18 cellular contexts compared by ENCODE assay signal in genomic region chr6:167704396-167704801, GRCh38.
"Had no signal": no experiment of that assay in that cellular context is flagged by ENCODE, and none has a peak within 500 bp of the region (broad histone marks: within the 10 kb centered on the region; RNA-seq: fewer than 3 reads in every experiment).

No MANE protein-coding gene starts in this region.

- H3K4me1 ChIP-seq: tibial artery had no signal

- ATAC-seq: activated T-cell treated with anti-CD3 and anti-CD28 coated beads, Interleukin-2, amount 50 U/mL, for 72 hours; natural killer cell treated with Interleukin-12 subunit alpha and Interleukin-12 subunit beta and Interleukin-15 and Interleukin-18, amount 100 ng/mL, for 72 hours; stimulated activated naive B cell treated with anti-CD40 and anti-IgM and Interleukin-4, amounts not matched to agents 10 μg/mL and 1 μg/mL and 100 μg/mL, for 72 hours had no signal

- H3K9me3 Mint-ChIP-seq: activated T-cell treated with anti-CD3 and anti-CD28 coated beads, Interleukin-2, amount 50 U/mL, for 72 hours; central memory CD8-positive, alpha-beta T cell; natural killer cell treated with Interleukin-12 subunit alpha and Interleukin-12 subunit beta and Interleukin-15 and Interleukin-18, amount 100 ng/mL, for 72 hours; stimulated activated naive B cell treated with anti-CD40 and anti-IgM and Interleukin-4, amounts not matched to agents 10 μg/mL and 1 μg/mL and 100 μg/mL, for 72 hours had no signal

- H3K4me3 ChIP-seq: colonic mucosa, smooth muscle cell, tibial artery had no signal

- H3K27me3 ChIP-seq: brain microvascular endothelial cell, colonic mucosa had no signal

- H3K4me3 Mint-ChIP-seq: activated T-cell treated with anti-CD3 and anti-CD28 coated beads, Interleukin-2, amount 50 U/mL, for 72 hours; central memory CD8-positive, alpha-beta T cell; natural killer cell treated with Interleukin-12 subunit alpha and Interleukin-12 subunit beta and Interleukin-15 and Interleukin-18, amount 100 ng/mL, for 72 hours; stimulated activated naive B cell treated with anti-CD40 and anti-IgM and Interleukin-4, amounts not matched to agents 10 μg/mL and 1 μg/mL and 100 μg/mL, for 72 hours had no signal

- H3K27ac Mint-ChIP-seq: activated T-cell treated with anti-CD3 and anti-CD28 coated beads, Interleukin-2, amount 50 U/mL, for 72 hours; natural killer cell treated with Interleukin-12 subunit alpha and Interleukin-12 subunit beta and Interleukin-15 and Interleukin-18, amount 100 ng/mL, for 72 hours had no signal

- H3K27ac ChIP-seq: brain microvascular endothelial cell, colonic mucosa, tibial artery, VCaP had no signal

- DNase-seq: activated CD4-positive, alpha-beta T cell treated with anti-CD3 and anti-CD28 coated beads, Interleukin-2, amount 50 U/mL, for 1 hour; activated CD4-positive, CD25-positive, alpha-beta regulatory T cell treated with anti-CD3 and anti-CD28 coated beads, Interleukin-2, amount 50 U/mL, for 72 hours; activated effector memory CD4-positive, alpha-beta T cell treated with anti-CD3 and anti-CD28 coated beads, Interleukin-2, amount 50 U/mL, for 16 hours; activated naive CD4-positive, alpha-beta T cell treated with anti-CD3 and anti-CD28 coated beads, Interleukin-2, amount 50 U/mL, for 16 hours; activated T-cell treated with anti-CD3 and anti-CD28 coated beads, Interleukin-2, amount 50 U/mL, for 72 hours; brain microvascular endothelial cell; colonic mucosa; kidney glomerular epithelial cell; mesendoderm; nucleus accumbens; stimulated activated CD4-positive, alpha-beta T cell treated with anti-CD3 and anti-CD28 coated beads, Interleukin-4, amount 100 ng/mL, for 4 hours; stimulated activated naive B cell treated with anti-CD40 and anti-IgM and Interleukin-4, amounts not matched to agents 10 μg/mL and 1 μg/mL and 100 μg/mL, for 72 hours; T-helper 2 cell; tibial artery had no signal

- H3K9me3 ChIP-seq: colonic mucosa, tibial artery had no signal

- H3K36me3 Mint-ChIP-seq: stimulated activated naive B cell treated with anti-CD40 and anti-IgM and Interleukin-4, amounts not matched to agents 10 μg/mL and 1 μg/mL and 100 μg/mL, for 72 hours had no signal

- H3K36me3 ChIP-seq: brain microvascular endothelial cell, colonic mucosa, tibial artery had no signal
